Comparison of ENCODE assay signal across 16 cellular contexts in genomic region chr1:77776007-77776725, GRCh38. TPM values are rescaled to one million over a fixed set of nuclear protein-coding genes. Genes with fewer than 3 reads are reported as not detected.
A peak's percentile ranks its signal among the peaks of the same experiment; 100 is the strongest.
DNase-seq lines count a peak whose midpoint lies in the region; ATAC-seq, FAIRE-seq and TF ChIP-seq lines count a peak whose summit lies in the region.
"Had no signal": no experiment of that assay in that cellular context is flagged by ENCODE, and none has a peak within 500 bp of the region (broad histone marks: within the 10 kb centered on the region; RNA-seq: fewer than 3 reads in every experiment).

No MANE protein-coding gene starts in this region.

- peak; percentile 60 for FAIRE-seq in RCC 7860 (lab: Jason Lieb, UNC)
- FAIRE-seq: A549 had no signal

- peaks cover 4% of the 10 kb centered on the region for H3K79me2 ChIP-seq in trophoblast cell (ENCODE audit: control insufficient read depth, insufficient read depth, low read length, poor library complexity)

- POLR2A ChIA-PET in CD4-positive, alpha-beta T cell (lab: Charles Lee): no interaction called here

- no peak for ATAC-seq in CD4-positive, alpha-beta T cell (ENCODE audit: poor library complexity)
- no peak for ATAC-seq in GM18909 (IDR thresholded peaks at IDR 0.05; ENCODE audit: poor library complexity, unreplicated experiment)
- ATAC-seq in HG03439 (IDR thresholded peaks at IDR 0.05; ENCODE audit: unreplicated experiment): no peak
- ATAC-seq: A549, Panc1, SK-N-SH treated with all-trans-retinoic acid at 6 μM for 48 hours had no signal

- peak overlapping the region; percentile 39 for H3K4me3 Mint-ChIP-seq in CD4-positive, alpha-beta T cell

- peaks cover 0 to 5% of the 10 kb centered on the region in 2 experiments for H3K4me1 ChIP-seq in trophoblast cell (ENCODE audit: control insufficient read depth in 1 of 2, insufficient read depth in 2 of 2, low read length in 2 of 2)
- no peaks in the 10 kb centered on the region for H3K4me1 ChIP-seq in BE2C

- no peak overlapping the region for H3K18ac ChIP-seq in trophoblast cell (ENCODE audit: low read length)

- H3K4me3 ChIP-seq in kidney epithelial cell (ENCODE audit: low read depth, low read length) (no peak overlapping the region), trophoblast cell (ENCODE audit: low read depth, low read length) (no peak overlapping the region), BE2C (ENCODE audit: low read depth, low read length) (no peak overlapping the region)
- H3K4me3 ChIP-seq: A549 had no signal

- no CpG with 5 or more reads among the region's 7 CpGs for WGBS in trophoblast cell (ENCODE audit: extremely low coverage, insufficient coverage, insufficient read length)

- H3K14ac ChIP-seq in trophoblast cell (ENCODE audit: low read length): no peak overlapping the region

- peaks cover 8% of the 10 kb centered on the region for H3K79me1 ChIP-seq in trophoblast cell (ENCODE audit: low read length)

- no peak overlapping the region for H3K27ac ChIP-seq in CD4-positive, alpha-beta T cell (ENCODE audit: low read depth, low read length)
- H3K27ac ChIP-seq in trophoblast cell (ENCODE audit: low read depth, low read length): peak overlapping the region; percentile 33
- H3K27ac ChIP-seq: A549 had no signal

- no peak overlapping the region for H2BK5ac ChIP-seq in trophoblast cell (ENCODE audit: low read depth, low read length, poor library complexity)

- no peaks in the 10 kb centered on the region for H3K9me3 Mint-ChIP-seq in CD4-positive, alpha-beta T cell
- H3K9me3 Mint-ChIP-seq: CD8-positive, alpha-beta memory T cell had no signal

- TF ChIP-seq CTCF in CD4-positive, alpha-beta T cell (IDR thresholded peaks at IDR 0.05): no peak
- no peak for TF ChIP-seq CTCF in kidney epithelial cell (IDR thresholded peaks at IDR 0.05; ENCODE audit: insufficient read depth, low read length, poor library complexity, severe bottlenecking)
- no peak for TF ChIP-seq CTCF in BE2C (IDR thresholded peaks at IDR 0.05; ENCODE audit: low read depth, low read length)

- H3K4me1 Mint-ChIP-seq in CD4-positive, alpha-beta T cell (ENCODE audit: low read depth): peaks cover 22% of the 10 kb centered on the region

- CTCF ChIA-PET in CD4-positive, alpha-beta T cell (lab: Charles Lee): interaction anchor here (1.0 kb wide), 1 partner anchor 41 kb away, joined by 3 read pairs; no protein-coding TSS in a partner anchor

- peak overlapping the region; percentile 75 for H2BK120ac ChIP-seq in trophoblast cell (ENCODE audit: insufficient read depth, low read length, poor library complexity)

- H3K27me3 ChIP-seq in CD4-positive, alpha-beta T cell (ENCODE audit: control insufficient read depth, insufficient read depth, low read length): no peaks in the 10 kb centered on the region
- no peaks in the 10 kb centered on the region for H3K27me3 ChIP-seq in kidney epithelial cell (ENCODE audit: control insufficient read depth, insufficient read depth, low read length)
- no peaks in the 10 kb centered on the region for H3K27me3 ChIP-seq in trophoblast cell (ENCODE audit: insufficient read depth, low read length)
- H3K27me3 ChIP-seq in BE2C: no peaks in the 10 kb centered on the region

- H3K23ac ChIP-seq in trophoblast cell (ENCODE audit: low read length): no peak overlapping the region

- H3K36me3 ChIP-seq in kidney epithelial cell (ENCODE audit: control insufficient read depth, insufficient read depth, low read length) (no peaks in the 10 kb centered on the region), trophoblast cell (ENCODE audit: control insufficient read depth in 1 of 2, insufficient read depth in 2 of 2, low read length in 2 of 2) (no peaks in the 10 kb centered on the region), BE2C (no peaks in the 10 kb centered on the region)

- intact Hi-C loops in CD4-positive, alpha-beta T cell (cut with DNase I, micrococcal nuclease): loop anchor here (5.0 to 10.0 kb wide), 4 partner anchors 89 to 1991 kb away; partner anchors contain the start of genes RABGGTB (in 2 of the 2) and FUBP1 (in 1 of the 2)

- peak overlapping the region; percentile 16 for H4K12ac ChIP-seq in trophoblast cell (ENCODE audit: low read depth, low read length)

- no peak overlapping the region for H3K4me2 ChIP-seq in trophoblast cell (ENCODE audit: low read length)
- H3K4me2 ChIP-seq: A549 had no signal

- no peaks in the 10 kb centered on the region for H3K27me3 Mint-ChIP-seq in CD4-positive, alpha-beta T cell
- H3K27me3 Mint-ChIP-seq: CD8-positive, alpha-beta memory T cell had no signal

- no peak overlapping the region for H3K27ac Mint-ChIP-seq in CD4-positive, alpha-beta T cell

- peaks cover 14% of the 10 kb centered on the region for H3K36me3 Mint-ChIP-seq in CD4-positive, alpha-beta T cell (ENCODE audit: low read depth)

- H2AK5ac ChIP-seq in trophoblast cell (ENCODE audit: low read length): no peak overlapping the region

- H3K9ac ChIP-seq in trophoblast cell (ENCODE audit: low read length): no peak overlapping the region

- H3K4ac ChIP-seq in trophoblast cell (ENCODE audit: low read depth, low read length): no peak overlapping the region

- peak overlapping the region; percentile 83 for H2BK12ac ChIP-seq in trophoblast cell (ENCODE audit: low read length)

- H3K9me3 ChIP-seq in CD4-positive, alpha-beta T cell (ENCODE audit: control insufficient read depth, low read length): no peaks in the 10 kb centered on the region
- H3K9me3 ChIP-seq in trophoblast cell (ENCODE audit: insufficient read depth, low read depth, low read length) (no peaks in the 10 kb centered on the region), BE2C (no peaks in the 10 kb centered on the region)
- H3K9me3 ChIP-seq: A549 had no signal

- peak overlapping the region; percentile 65 for H4K91ac ChIP-seq in trophoblast cell (ENCODE audit: low read depth, low read length)

- H2AFZ ChIP-seq in trophoblast cell (ENCODE audit: insufficient read depth, low read length, poor library complexity): peak overlapping the region; percentile 79

- H4K8ac ChIP-seq in trophoblast cell (ENCODE audit: low read depth, low read length): peak overlapping the region; percentile 9

- no peak for DNase-seq in CD4-positive, alpha-beta T cell
- DNase-seq in RCC 7860 (ENCODE audit: low spot score) (peak; percentile 33), kidney epithelial cell (ENCODE audit: low read depth) (peak; percentile 32), trophoblast cell (peak; percentile 88 to 96), NCI-H510A treated with DMSO at 0.1 percent for 48 hours (lab: John Stamatoyannopoulos, UW) (no peak), BE2C (no peak)
- DNase-seq: CD8-positive, alpha-beta memory T cell; NCI-H187 treated with DMSO at 0.1 percent for 48 hours; NCI-H446; NCI-H748 treated with DMSO at 0.1 percent for 48 hours; Right ventricle myocardium superior had no signal

RNA-seq across cellular contexts. Expression of gene MIGA1, which starts 3.3 kb away (rescaled TPM):
- 10 to 100 TPM; 12.2 to 15.8 TPM for total RNA-seq in CD4-positive, alpha-beta T cell
- total RNA-seq in kidney epithelial cell: 11.4 and 14.5 TPM in 2 replicates
- 8.6 TPM in 2 replicates for polyA plus RNA-seq in trophoblast cell (2013)
- polyA plus RNA-seq in BE2C (2012; ENCODE audit: insufficient read depth, insufficient read length, low read depth): 2.8 TPM

RNA-seq across cellular contexts. Expression of gene USP33, which starts 16.5 kb away (rescaled TPM):
- 10 to 100 TPM; 69.7 to 71.6 TPM for total RNA-seq in CD4-positive, alpha-beta T cell
- 47.0 and 47.6 TPM in 2 replicates for total RNA-seq in kidney epithelial cell
- 31.2 and 32.0 TPM in 2 replicates for polyA plus RNA-seq in trophoblast cell (2013)
- polyA plus RNA-seq in BE2C (2012; ENCODE audit: insufficient read depth, insufficient read length, low read depth): 9.3 TPM

Comparison
In these comparisons a context has a peak if more than half of its experiments do, and no peak if none do; other contexts are left out.
1. DNase-seq: peak in RCC 7860 (single experiment), kidney epithelial cell (single experiment) and trophoblast cell (2 of 2); none in CD4-positive, alpha-beta T cell (0 of 10), NCI-H510A treated with DMSO at 0.1 percent for 48 hours (single experiment) and BE2C (single experiment).